Comparison of ENCODE assay signal across 1 cellular context in the genomic region with DNA sequence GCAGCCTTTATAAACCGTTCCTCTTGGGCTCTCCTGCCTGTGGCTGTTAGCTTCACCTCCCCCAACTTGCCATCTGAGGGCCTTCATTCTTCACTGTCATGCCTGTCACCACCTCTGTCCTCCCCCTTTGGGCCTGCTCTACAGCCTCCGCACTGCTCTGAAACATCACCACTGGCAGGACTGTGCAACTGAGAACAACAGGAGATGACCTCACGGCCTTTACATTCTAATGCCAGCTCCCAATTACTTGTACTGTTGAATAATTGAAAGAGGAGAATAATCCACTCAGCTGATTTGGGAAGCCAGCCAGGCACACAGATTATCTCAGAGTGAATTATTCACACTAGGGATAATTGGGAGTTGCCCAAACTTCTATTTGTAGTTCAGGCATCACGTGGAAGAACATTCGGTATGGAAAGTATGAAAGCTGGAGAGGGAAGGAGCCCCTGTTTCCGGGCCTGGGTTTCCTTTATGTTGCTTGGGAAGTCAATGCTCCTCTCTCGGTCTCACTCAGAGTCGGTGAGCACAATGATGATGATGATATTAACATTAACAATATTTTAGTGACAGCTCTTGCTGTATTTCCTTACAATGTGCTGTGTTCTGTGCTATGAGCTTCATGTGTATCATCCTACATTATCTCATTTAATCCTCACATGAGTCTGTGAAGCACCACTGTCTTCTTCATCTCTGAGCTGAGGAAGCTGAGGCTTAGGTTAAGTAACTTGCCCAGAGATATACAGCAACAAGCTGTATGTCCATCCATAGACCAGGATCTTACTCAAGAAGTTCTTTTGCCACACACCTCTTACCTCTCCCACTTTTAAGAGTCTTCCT.
TF ChIP-seq lines count a peak whose summit lies in the region.

No MANE protein-coding gene starts in this region.

TF ChIP-seq in K562, 482 proteins besides CTCF, POLR2A, EP300 and RAD21 (continued from another document and continues in another):
- TF ChIP-seq, protein P1, sequence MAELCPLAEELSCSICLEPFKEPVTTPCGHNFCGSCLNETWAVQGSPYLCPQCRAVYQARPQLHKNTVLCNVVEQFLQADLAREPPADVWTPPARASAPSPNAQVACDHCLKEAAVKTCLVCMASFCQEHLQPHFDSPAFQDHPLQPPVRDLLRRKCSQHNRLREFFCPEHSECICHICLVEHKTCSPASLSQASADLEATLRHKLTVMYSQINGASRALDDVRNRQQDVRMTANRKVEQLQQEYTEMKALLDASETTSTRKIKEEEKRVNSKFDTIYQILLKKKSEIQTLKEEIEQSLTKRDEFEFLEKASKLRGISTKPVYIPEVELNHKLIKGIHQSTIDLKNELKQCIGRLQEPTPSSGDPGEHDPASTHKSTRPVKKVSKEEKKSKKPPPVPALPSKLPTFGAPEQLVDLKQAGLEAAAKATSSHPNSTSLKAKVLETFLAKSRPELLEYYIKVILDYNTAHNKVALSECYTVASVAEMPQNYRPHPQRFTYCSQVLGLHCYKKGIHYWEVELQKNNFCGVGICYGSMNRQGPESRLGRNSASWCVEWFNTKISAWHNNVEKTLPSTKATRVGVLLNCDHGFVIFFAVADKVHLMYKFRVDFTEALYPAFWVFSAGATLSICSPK (IDR thresholded peaks at IDR 0.05; ENCODE audit: borderline replicate concordance): no peak
- TF ChIP-seq SMC3 (conservative IDR thresholded peaks at IDR 0.05; ENCODE audit: insufficient read depth, low read depth, low read length) (no peak), ZNF583 (CRISPR knock-in tag; IDR thresholded peaks at IDR 0.05) (no peak), NFRKB (IDR thresholded peaks at IDR 0.05; ENCODE audit: low read depth) (no peak), HLTF (IDR thresholded peaks at IDR 0.05) (no peak), POLR2H (tag; IDR thresholded peaks at IDR 0.05; ENCODE audit: low read depth) (no peak), RBFOX2 (IDR thresholded peaks at IDR 0.05; ENCODE audit: low read depth, low read length) (no peak), ZFP1 (CRISPR knock-in tag; IDR thresholded peaks at IDR 0.05) (no peak), NCOA4 (IDR thresholded peaks at IDR 0.05; ENCODE audit: partially characterized antibody) (no peak), BRD9 (IDR thresholded peaks at IDR 0.05; ENCODE audit: low read depth, partially characterized antibody) (no peak), MYC (IDR thresholded peaks at IDR 0.05; ENCODE audit: low read depth, low read length) (no peak), MYC (CRISPR knock-in tag; IDR thresholded peaks at IDR 0.05; ENCODE audit: borderline replicate concordance, low read depth) (no peak), MYBL2 (IDR thresholded peaks at IDR 0.05; ENCODE audit: low read depth) (no peak), MYBL2 (CRISPR knock-in tag; IDR thresholded peaks at IDR 0.05; ENCODE audit: borderline replicate concordance) (no peak), PCBP1 (IDR thresholded peaks at IDR 0.05; ENCODE audit: low read depth, low read length, poor library complexity, severe bottlenecking) (no peak), NFIX (CRISPR knock-in tag; IDR thresholded peaks at IDR 0.05; ENCODE audit: low read depth) (no peak), MAFG (tag; conservative IDR thresholded peaks at IDR 0.05) (no peak), ELF4 (CRISPR knock-in tag; IDR thresholded peaks at IDR 0.05) (no peak), ZFP36 (IDR thresholded peaks at IDR 0.05; ENCODE audit: low read depth, low read length, partially characterized antibody) (peak; percentile 63), ZNF584 (CRISPR knock-in tag; IDR thresholded peaks at IDR 0.05; ENCODE audit: low read depth) (peak; percentile 7; the same call in 1 of the 2 replicates), TOE1 (IDR thresholded peaks at IDR 0.05; ENCODE audit: borderline replicate concordance) (no peak), TOE1 (CRISPR knock-in tag; IDR thresholded peaks at IDR 0.05; ENCODE audit: borderline replicate concordance, low read depth) (no peak), HDAC1 (IDR thresholded peaks at IDR 0.05) (no peak), PRPF4 (IDR thresholded peaks at IDR 0.05; ENCODE audit: insufficient read depth, low read depth, low read length, poor library complexity, severe bottlenecking) (no peak), ZNF436 (CRISPR knock-in tag; IDR thresholded peaks at IDR 0.05) (no peak), ASH1L (IDR thresholded peaks at IDR 0.05; ENCODE audit: borderline replicate concordance, low read depth, partially characterized antibody) (no peak), RFX7 (CRISPR knock-in tag; IDR thresholded peaks at IDR 0.05) (no peak), CREBBP (IDR thresholded peaks at IDR 0.05; ENCODE audit: low read depth, low read length) (no peak)
- TF ChIP-seq, protein P2, sequence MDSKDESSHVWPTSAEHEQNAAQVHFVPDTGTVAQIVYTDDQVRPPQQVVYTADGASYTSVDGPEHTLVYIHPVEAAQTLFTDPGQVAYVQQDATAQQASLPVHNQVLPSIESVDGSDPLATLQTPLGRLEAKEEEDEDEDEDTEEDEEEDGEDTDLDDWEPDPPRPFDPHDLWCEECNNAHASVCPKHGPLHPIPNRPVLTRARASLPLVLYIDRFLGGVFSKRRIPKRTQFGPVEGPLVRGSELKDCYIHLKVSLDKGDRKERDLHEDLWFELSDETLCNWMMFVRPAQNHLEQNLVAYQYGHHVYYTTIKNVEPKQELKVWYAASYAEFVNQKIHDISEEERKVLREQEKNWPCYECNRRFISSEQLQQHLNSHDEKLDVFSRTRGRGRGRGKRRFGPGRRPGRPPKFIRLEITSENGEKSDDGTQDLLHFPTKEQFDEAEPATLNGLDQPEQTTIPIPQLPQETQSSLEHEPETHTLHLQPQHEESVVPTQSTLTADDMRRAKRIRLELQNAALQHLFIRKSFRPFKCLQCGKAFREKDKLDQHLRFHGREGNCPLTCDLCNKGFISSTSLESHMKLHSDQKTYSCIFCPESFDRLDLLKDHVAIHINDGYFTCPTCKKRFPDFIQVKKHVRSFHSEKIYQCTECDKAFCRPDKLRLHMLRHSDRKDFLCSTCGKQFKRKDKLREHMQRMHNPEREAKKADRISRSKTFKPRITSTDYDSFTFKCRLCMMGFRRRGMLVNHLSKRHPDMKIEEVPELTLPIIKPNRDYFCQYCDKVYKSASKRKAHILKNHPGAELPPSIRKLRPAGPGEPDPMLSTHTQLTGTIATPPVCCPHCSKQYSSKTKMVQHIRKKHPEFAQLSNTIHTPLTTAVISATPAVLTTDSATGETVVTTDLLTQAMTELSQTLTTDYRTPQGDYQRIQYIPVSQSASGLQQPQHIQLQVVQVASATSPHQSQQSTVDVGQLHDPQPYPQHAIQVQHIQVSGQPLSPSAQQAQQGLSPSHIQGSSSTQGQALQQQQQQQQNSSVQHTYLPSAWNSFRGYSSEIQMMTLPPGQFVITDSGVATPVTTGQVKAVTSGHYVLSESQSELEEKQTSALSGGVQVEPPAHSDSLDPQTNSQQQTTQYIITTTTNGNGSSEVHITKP (IDR thresholded peaks at IDR 0.05; ENCODE audit: partially characterized antibody): no peak
- TF ChIP-seq, protein P3, sequence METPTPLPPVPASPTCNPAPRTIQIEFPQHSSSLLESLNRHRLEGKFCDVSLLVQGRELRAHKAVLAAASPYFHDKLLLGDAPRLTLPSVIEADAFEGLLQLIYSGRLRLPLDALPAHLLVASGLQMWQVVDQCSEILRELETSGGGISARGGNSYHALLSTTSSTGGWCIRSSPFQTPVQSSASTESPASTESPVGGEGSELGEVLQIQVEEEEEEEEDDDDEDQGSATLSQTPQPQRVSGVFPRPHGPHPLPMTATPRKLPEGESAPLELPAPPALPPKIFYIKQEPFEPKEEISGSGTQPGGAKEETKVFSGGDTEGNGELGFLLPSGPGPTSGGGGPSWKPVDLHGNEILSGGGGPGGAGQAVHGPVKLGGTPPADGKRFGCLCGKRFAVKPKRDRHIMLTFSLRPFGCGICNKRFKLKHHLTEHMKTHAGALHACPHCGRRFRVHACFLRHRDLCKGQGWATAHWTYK (CRISPR knock-in tag; IDR thresholded peaks at IDR 0.05): no peak
- TF ChIP-seq, protein P4, sequence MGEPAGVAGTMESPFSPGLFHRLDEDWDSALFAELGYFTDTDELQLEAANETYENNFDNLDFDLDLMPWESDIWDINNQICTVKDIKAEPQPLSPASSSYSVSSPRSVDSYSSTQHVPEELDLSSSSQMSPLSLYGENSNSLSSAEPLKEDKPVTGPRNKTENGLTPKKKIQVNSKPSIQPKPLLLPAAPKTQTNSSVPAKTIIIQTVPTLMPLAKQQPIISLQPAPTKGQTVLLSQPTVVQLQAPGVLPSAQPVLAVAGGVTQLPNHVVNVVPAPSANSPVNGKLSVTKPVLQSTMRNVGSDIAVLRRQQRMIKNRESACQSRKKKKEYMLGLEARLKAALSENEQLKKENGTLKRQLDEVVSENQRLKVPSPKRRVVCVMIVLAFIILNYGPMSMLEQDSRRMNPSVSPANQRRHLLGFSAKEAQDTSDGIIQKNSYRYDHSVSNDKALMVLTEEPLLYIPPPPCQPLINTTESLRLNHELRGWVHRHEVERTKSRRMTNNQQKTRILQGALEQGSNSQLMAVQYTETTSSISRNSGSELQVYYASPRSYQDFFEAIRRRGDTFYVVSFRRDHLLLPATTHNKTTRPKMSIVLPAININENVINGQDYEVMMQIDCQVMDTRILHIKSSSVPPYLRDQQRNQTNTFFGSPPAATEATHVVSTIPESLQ (CRISPR knock-in tag; IDR thresholded peaks at IDR 0.05): no peak
- TF ChIP-seq, protein P5, sequence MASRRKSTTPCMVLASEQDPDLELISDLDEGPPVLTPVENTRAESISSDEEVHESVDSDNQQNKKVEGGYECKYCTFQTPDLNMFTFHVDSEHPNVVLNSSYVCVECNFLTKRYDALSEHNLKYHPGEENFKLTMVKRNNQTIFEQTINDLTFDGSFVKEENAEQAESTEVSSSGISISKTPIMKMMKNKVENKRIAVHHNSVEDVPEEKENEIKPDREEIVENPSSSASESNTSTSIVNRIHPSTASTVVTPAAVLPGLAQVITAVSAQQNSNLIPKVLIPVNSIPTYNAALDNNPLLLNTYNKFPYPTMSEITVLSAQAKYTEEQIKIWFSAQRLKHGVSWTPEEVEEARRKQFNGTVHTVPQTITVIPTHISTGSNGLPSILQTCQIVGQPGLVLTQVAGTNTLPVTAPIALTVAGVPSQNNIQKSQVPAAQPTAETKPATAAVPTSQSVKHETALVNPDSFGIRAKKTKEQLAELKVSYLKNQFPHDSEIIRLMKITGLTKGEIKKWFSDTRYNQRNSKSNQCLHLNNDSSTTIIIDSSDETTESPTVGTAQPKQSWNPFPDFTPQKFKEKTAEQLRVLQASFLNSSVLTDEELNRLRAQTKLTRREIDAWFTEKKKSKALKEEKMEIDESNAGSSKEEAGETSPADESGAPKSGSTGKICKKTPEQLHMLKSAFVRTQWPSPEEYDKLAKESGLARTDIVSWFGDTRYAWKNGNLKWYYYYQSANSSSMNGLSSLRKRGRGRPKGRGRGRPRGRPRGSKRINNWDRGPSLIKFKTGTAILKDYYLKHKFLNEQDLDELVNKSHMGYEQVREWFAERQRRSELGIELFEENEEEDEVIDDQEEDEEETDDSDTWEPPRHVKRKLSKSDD (conservative IDR thresholded peaks at IDR 0.05; ENCODE audit: low read length): no peak
- TF ChIP-seq, protein P6, sequence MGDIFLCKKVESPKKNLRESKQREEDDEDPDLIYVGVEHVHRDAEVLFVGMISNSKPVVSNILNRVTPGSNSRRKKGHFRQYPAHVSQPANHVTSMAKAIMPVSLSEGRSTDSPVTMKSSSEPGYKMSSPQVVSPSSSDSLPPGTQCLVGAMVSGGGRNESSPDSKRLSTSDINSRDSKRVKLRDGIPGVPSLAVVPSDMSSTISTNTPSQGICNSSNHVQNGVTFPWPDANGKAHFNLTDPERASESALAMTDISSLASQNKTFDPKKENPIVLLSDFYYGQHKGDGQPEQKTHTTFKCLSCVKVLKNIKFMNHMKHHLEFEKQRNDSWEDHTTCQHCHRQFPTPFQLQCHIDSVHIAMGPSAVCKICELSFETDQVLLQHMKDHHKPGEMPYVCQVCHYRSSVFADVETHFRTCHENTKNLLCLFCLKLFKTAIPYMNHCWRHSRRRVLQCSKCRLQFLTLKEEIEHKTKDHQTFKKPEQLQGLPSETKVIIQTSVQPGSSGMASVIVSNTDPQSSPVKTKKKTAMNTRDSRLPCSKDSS (IDR thresholded peaks at IDR 0.05; ENCODE audit: low read depth, partially characterized antibody): no peak
- TF ChIP-seq, protein P7, sequence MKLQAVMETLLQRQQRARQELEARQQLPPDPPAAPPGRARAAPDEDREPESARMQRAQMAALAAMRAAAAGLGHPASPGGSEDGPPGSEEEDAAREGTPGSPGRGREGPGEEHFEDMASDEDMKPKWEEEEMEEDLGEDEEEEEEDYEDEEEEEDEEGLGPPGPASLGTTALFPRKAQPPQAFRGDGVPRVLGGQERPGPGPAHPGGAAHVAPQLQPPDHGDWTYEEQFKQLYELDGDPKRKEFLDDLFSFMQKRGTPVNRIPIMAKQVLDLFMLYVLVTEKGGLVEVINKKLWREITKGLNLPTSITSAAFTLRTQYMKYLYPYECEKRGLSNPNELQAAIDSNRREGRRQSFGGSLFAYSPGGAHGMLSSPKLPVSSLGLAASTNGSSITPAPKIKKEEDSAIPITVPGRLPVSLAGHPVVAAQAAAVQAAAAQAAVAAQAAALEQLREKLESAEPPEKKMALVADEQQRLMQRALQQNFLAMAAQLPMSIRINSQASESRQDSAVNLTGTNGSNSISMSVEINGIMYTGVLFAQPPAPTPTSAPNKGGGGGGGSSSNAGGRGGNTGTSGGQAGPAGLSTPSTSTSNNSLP (IDR thresholded peaks at IDR 0.05; ENCODE audit: borderline replicate concordance, low read depth, low read length): no peak
- TF ChIP-seq, protein P8, sequence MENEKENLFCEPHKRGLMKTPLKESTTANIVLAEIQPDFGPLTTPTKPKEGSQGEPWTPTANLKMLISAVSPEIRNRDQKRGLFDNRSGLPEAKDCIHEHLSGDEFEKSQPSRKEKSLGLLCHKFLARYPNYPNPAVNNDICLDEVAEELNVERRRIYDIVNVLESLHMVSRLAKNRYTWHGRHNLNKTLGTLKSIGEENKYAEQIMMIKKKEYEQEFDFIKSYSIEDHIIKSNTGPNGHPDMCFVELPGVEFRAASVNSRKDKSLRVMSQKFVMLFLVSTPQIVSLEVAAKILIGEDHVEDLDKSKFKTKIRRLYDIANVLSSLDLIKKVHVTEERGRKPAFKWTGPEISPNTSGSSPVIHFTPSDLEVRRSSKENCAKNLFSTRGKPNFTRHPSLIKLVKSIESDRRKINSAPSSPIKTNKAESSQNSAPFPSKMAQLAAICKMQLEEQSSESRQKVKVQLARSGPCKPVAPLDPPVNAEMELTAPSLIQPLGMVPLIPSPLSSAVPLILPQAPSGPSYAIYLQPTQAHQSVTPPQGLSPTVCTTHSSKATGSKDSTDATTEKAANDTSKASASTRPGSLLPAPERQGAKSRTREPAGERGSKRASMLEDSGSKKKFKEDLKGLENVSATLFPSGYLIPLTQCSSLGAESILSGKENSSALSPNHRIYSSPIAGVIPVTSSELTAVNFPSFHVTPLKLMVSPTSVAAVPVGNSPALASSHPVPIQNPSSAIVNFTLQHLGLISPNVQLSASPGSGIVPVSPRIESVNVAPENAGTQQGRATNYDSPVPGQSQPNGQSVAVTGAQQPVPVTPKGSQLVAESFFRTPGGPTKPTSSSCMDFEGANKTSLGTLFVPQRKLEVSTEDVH (IDR thresholded peaks at IDR 0.05; ENCODE audit: low read depth, partially characterized antibody): no peak
- TF ChIP-seq, protein P9, sequence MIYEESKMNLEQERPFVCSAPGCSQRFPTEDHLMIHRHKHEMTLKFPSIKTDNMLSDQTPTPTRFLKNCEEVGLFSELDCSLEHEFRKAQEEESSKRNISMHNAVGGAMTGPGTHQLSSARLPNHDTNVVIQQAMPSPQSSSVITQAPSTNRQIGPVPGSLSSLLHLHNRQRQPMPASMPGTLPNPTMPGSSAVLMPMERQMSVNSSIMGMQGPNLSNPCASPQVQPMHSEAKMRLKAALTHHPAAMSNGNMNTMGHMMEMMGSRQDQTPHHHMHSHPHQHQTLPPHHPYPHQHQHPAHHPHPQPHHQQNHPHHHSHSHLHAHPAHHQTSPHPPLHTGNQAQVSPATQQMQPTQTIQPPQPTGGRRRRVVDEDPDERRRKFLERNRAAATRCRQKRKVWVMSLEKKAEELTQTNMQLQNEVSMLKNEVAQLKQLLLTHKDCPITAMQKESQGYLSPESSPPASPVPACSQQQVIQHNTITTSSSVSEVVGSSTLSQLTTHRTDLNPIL (CRISPR knock-in tag; IDR thresholded peaks at IDR 0.05): no peak
